24 cellular contexts compared by ENCODE assay signal in the genomic region with DNA sequence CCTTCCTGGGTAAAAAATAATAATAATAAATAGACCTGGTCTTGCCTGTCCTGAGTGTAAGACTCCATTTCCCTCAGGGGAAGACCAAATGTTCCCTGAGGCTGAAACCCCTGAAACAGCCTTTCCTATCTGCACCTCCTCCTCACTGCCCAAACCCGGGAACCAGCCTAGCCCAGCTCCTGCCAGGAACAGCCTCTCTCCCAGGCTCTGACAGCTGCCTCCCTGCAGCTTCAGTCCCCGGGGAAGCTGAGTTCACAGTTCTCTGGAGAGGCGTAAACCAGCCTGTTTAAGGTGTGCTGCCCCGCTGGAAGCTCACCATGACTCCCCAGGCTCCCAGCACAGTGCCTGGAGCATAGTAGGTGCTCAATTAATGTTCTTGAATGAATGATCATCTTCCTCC. TPM values are rescaled to one million over a fixed set of nuclear protein-coding genes. Genes with fewer than 3 reads are reported as not detected.
DNase-seq lines count a peak whose midpoint lies in the region; ATAC-seq, FAIRE-seq and TF ChIP-seq lines count a peak whose summit lies in the region.
"Had no signal": no experiment of that assay in that cellular context is flagged by ENCODE, and none has a peak within 500 bp of the region (broad histone marks: within the 10 kb centered on the region; RNA-seq: fewer than 3 reads in every experiment).

No MANE protein-coding gene starts in this region.

- CTCF ChIA-PET in activated CD8-positive, alpha-beta T cell treated with anti-CD3 and anti-CD28 coated beads, Interleukin-2, amount 10 ng/mL, durations not matched to agents 7 days and 5 days (lab: Charles Lee) = interaction anchor here (2.2 kb wide), 1 partner anchor 14 kb away, joined by 6 read pairs; no protein-coding TSS in a partner anchor
- CTCF ChIA-PET in activated CD8-positive, alpha-beta T cell treated with anti-CD3 and anti-CD28 coated beads for 36 hours (lab: Charles Lee) = interaction anchor here (0.7 to 1.6 kb wide), 2 partner anchors 9 to 14 kb away, joined by 3 to 6 read pairs; no protein-coding TSS in a partner anchor
- CTCF ChIA-PET in CD4-positive, alpha-beta memory T cell (lab: Charles Lee; ENCODE audit: partially characterized antibody) = interaction anchor here (1.8 kb wide), 1 partner anchor 61 kb away, joined by 6 read pairs; a partner anchor contains a TSS

- POLR2A ChIA-PET in activated CD8-positive, alpha-beta T cell treated with anti-CD3 and anti-CD28 coated beads, Interleukin-2, amount 10 ng/mL, durations not matched to agents 7 days and 5 days (lab: Charles Lee) = interaction anchor here (1.6 kb wide), 1 partner anchor 10 kb away, joined by 5 read pairs; no protein-coding TSS in a partner anchor
- POLR2A ChIA-PET in activated CD8-positive, alpha-beta T cell treated with anti-CD3 and anti-CD28 coated beads for 36 hours (lab: Charles Lee) = interaction anchor here (1.5 to 5.9 kb wide), 2 partner anchors 9 to 14 kb away, joined by 6 to 43 read pairs; no protein-coding TSS in a partner anchor
- POLR2A ChIA-PET in CD4-positive, alpha-beta memory T cell (lab: Charles Lee; ENCODE audit: partially characterized antibody) = no interaction called here

- no peaks in the 10 kb centered on the region for H3K9me3 Mint-ChIP-seq in activated CD8-positive, alpha-beta T cell treated with anti-CD3 and anti-CD28 coated beads, Interleukin-2, amount 10 ng/mL, durations not matched to agents 7 days and 5 days (ENCODE audit: insufficient read depth)
- H3K9me3 Mint-ChIP-seq in activated CD8-positive, alpha-beta T cell treated with anti-CD3 and anti-CD28 coated beads for 36 hours = no peaks in the 10 kb centered on the region
- H3K9me3 Mint-ChIP-seq in CD4-positive, alpha-beta memory T cell = no peaks in the 10 kb centered on the region
- H3K9me3 Mint-ChIP-seq: IgD-negative memory B cell had no signal

- H3K4me3 Mint-ChIP-seq in activated CD8-positive, alpha-beta T cell treated with anti-CD3 and anti-CD28 coated beads, Interleukin-2, amount 10 ng/mL, durations not matched to agents 7 days and 5 days = no peak overlapping the region
- no peak overlapping the region for H3K4me3 Mint-ChIP-seq in activated CD8-positive, alpha-beta T cell treated with anti-CD3 and anti-CD28 coated beads for 36 hours
- H3K4me3 Mint-ChIP-seq in CD4-positive, alpha-beta memory T cell = peak overlapping the region in 1 of 8 donors; percentile 15
- H3K4me3 Mint-ChIP-seq: IgD-negative memory B cell had no signal

- H3K27me3 ChIP-seq in CD4-positive, alpha-beta memory T cell (ENCODE audit: insufficient read depth, low read length) = no peaks in the 10 kb centered on the region
- H3K27me3 ChIP-seq in thymus (ENCODE audit: control insufficient read depth, insufficient read depth) (no peaks in the 10 kb centered on the region), thyroid gland (no peaks in the 10 kb centered on the region), pancreas (peaks cover 0 to 3% (median 0%) of the 10 kb centered on the region in 4 donors)

- no peak for ATAC-seq in activated CD8-positive, alpha-beta T cell treated with anti-CD3 and anti-CD28 coated beads, Interleukin-2, amount 10 ng/mL, durations not matched to agents 7 days and 5 days
- no peak for ATAC-seq in activated CD8-positive, alpha-beta T cell treated with anti-CD3 and anti-CD28 coated beads for 36 hours
- no peak for ATAC-seq in pancreas
- ATAC-seq: PC-3 had no signal

- H3K4me3 ChIP-seq in CD4-positive, alpha-beta memory T cell (ENCODE audit: low read length in 2 of 2) = no peak overlapping the region
- H3K4me3 ChIP-seq in thymus (ENCODE audit: low read length) (no peak overlapping the region), thyroid gland (replicated peaks in 1 of 3) (no peak overlapping the region), pancreas (no peak overlapping the region)
- H3K4me3 ChIP-seq: GM23248 had no signal

- peaks cover 60% of the 10 kb centered on the region for H3K4me1 ChIP-seq in CD4-positive, alpha-beta memory T cell (ENCODE audit: insufficient read depth, low read length)
- peaks cover 55% of the 10 kb centered on the region for H3K4me1 ChIP-seq in thymus (ENCODE audit: control insufficient read depth, insufficient read depth, low read length)
- H3K4me1 ChIP-seq in thyroid gland = no peaks in the 10 kb centered on the region
- H3K4me1 ChIP-seq in pancreas = no peaks in the 10 kb centered on the region

- 95% methylated on average over 4 of the region's 4 CpGs for WGBS in thymus
- WGBS in thyroid gland, 2 donors = 61 to 68% methylated on average over 4 of the region's 4 CpGs
- WGBS in pancreas, 2 donors = 54 to 70% methylated on average over 4 of the region's 4 CpGs

- H3K27ac ChIP-seq in CD4-positive, alpha-beta memory T cell (ENCODE audit: low read depth, low read length) = no peak overlapping the region
- H3K27ac ChIP-seq in thymus (ENCODE audit: low read depth) = peak overlapping the region; percentile 25
- no peak overlapping the region for H3K27ac ChIP-seq in thyroid gland
- no peak overlapping the region for H3K27ac ChIP-seq in pancreas
- H3K27ac ChIP-seq: GM23248, KMS-11 had no signal

- no peak for TF ChIP-seq POLR2A in thyroid gland (IDR thresholded peaks at IDR 0.05)

- TF ChIP-seq CTCF in activated CD8-positive, alpha-beta T cell treated with anti-CD3 and anti-CD28 coated beads for 36 hours (IDR thresholded peaks at IDR 0.05) = no peak
- TF ChIP-seq CTCF in thyroid gland (IDR thresholded peaks at IDR 0.05) (no peak), pancreas (IDR thresholded peaks at IDR 0.05) (no peak)

- peak overlapping the region; percentile 49 for H3K27ac Mint-ChIP-seq in activated CD8-positive, alpha-beta T cell treated with anti-CD3 and anti-CD28 coated beads, Interleukin-2, amount 10 ng/mL, durations not matched to agents 7 days and 5 days
- no peak overlapping the region for H3K27ac Mint-ChIP-seq in activated CD8-positive, alpha-beta T cell treated with anti-CD3 and anti-CD28 coated beads for 36 hours
- H3K27ac Mint-ChIP-seq in CD4-positive, alpha-beta memory T cell = peak overlapping the region in 5 of 7 donors; percentile 36 to 83 (median 57)
- H3K27ac Mint-ChIP-seq: IgD-negative memory B cell had no signal

- no peaks in the 10 kb centered on the region for H3K36me3 ChIP-seq in CD4-positive, alpha-beta memory T cell (ENCODE audit: insufficient read depth, low read length)
- H3K36me3 ChIP-seq in thymus (ENCODE audit: control insufficient read depth, insufficient read depth) = no peaks in the 10 kb centered on the region
- H3K36me3 ChIP-seq in thyroid gland = no peaks in the 10 kb centered on the region
- H3K36me3 ChIP-seq in pancreas = no peaks in the 10 kb centered on the region

- DNase-seq in activated CD8-positive, alpha-beta T cell treated with anti-CD3 and anti-CD28 coated beads, Interleukin-2, amount 10 ng/mL, durations not matched to agents 7 days and 5 days = no peak
- DNase-seq in activated CD8-positive, alpha-beta T cell treated with anti-CD3 and anti-CD28 coated beads for 36 hours = no peak
- no peak for DNase-seq in CD4-positive, alpha-beta memory T cell
- DNase-seq in NCI-H2171 (lab: John Stamatoyannopoulos, UW) (peak; percentile 38), thyroid gland (no peak), pancreas (no peak)
- DNase-seq: C1 segment of cervical spinal cord; Calu3; GM23248; H7; NCI-H1092; NCI-H1436 treated with DMSO at 0.1 percent for 48 hours; NCI-H187 treated with DMSO at 0.1 percent for 48 hours; NCI-H446; NCI-H524 treated with DMSO at 0.1 percent for 48 hours; NCI-H82; NK-92 treated with Interleukin-12 subunit alpha and Interleukin-12 subunit beta, amount 100 ng/mL, for 24 hours; PC-3; SK-N-SH; SW 1271 had no signal

- H3K27me3 Mint-ChIP-seq in activated CD8-positive, alpha-beta T cell treated with anti-CD3 and anti-CD28 coated beads, Interleukin-2, amount 10 ng/mL, durations not matched to agents 7 days and 5 days (ENCODE audit: low read depth) = no peaks in the 10 kb centered on the region
- H3K27me3 Mint-ChIP-seq in activated CD8-positive, alpha-beta T cell treated with anti-CD3 and anti-CD28 coated beads for 36 hours = no peaks in the 10 kb centered on the region
- no peaks in the 10 kb centered on the region for H3K27me3 Mint-ChIP-seq in CD4-positive, alpha-beta memory T cell
- H3K27me3 Mint-ChIP-seq: IgD-negative memory B cell had no signal

- H3K36me3 Mint-ChIP-seq in activated CD8-positive, alpha-beta T cell treated with anti-CD3 and anti-CD28 coated beads, Interleukin-2, amount 10 ng/mL, durations not matched to agents 7 days and 5 days (ENCODE audit: low read depth) = peaks cover 14% of the 10 kb centered on the region
- peaks cover 2% of the 10 kb centered on the region for H3K36me3 Mint-ChIP-seq in activated CD8-positive, alpha-beta T cell treated with anti-CD3 and anti-CD28 coated beads for 36 hours (ENCODE audit: low read depth)
- no peaks in the 10 kb centered on the region for H3K36me3 Mint-ChIP-seq in CD4-positive, alpha-beta memory T cell
- H3K36me3 Mint-ChIP-seq: IgD-negative memory B cell had no signal

- no peaks in the 10 kb centered on the region for H3K9me3 ChIP-seq in CD4-positive, alpha-beta memory T cell (ENCODE audit: control insufficient read depth in 1 of 2, low read length in 2 of 2)
- H3K9me3 ChIP-seq in thymus (ENCODE audit: control insufficient read depth) = no peaks in the 10 kb centered on the region
- H3K9me3 ChIP-seq in thyroid gland = no peaks in the 10 kb centered on the region
- H3K9me3 ChIP-seq in pancreas = no peaks in the 10 kb centered on the region
- H3K9me3 ChIP-seq: SK-N-SH had no signal

- H3K4me1 Mint-ChIP-seq in activated CD8-positive, alpha-beta T cell treated with anti-CD3 and anti-CD28 coated beads, Interleukin-2, amount 10 ng/mL, durations not matched to agents 7 days and 5 days (ENCODE audit: low read depth) = peaks cover 60% of the 10 kb centered on the region
- H3K4me1 Mint-ChIP-seq in activated CD8-positive, alpha-beta T cell treated with anti-CD3 and anti-CD28 coated beads for 36 hours (ENCODE audit: low read depth) = peaks cover 47% of the 10 kb centered on the region
- peaks cover 24 to 62% (median 45%) of the 10 kb centered on the region in 4 donors for H3K4me1 Mint-ChIP-seq in CD4-positive, alpha-beta memory T cell

- FAIRE-seq in pancreas (lab: Jason Lieb, UNC) = no peak
- FAIRE-seq: A204.1 had no signal

- intact Hi-C loops in activated CD8-positive, alpha-beta T cell treated with anti-CD3 and anti-CD28 coated beads for 36 hours (cut with micrococcal nuclease) = no loop called here
- intact Hi-C loops in CD4-positive, alpha-beta memory T cell (cut with micrococcal nuclease) = no loop called here
- intact Hi-C loops in thyroid gland (cut with DNase I) = no loop called here
- intact Hi-C loops in pancreas (cut with DNase I) = no loop called here

RNA-seq across cellular contexts. Expression of a gene that starts 7.3 kb away (rescaled TPM):
- 100 to 1,000 TPM; 126 to 132 TPM for total RNA-seq in activated CD8-positive, alpha-beta T cell treated with anti-CD3 and anti-CD28 coated beads, Interleukin-2, amount 10 ng/mL, durations not matched to agents 7 days and 5 days
- total RNA-seq in activated CD8-positive, alpha-beta T cell treated with anti-CD3 and anti-CD28 coated beads for 36 hours = 100 to 1,000 TPM; 180 to 182 TPM
- total RNA-seq in CD4-positive, alpha-beta memory T cell = under 1 TPM; 0.17 TPM
- polyA plus RNA-seq in CD4-positive, alpha-beta memory T cell = under 1 TPM; 0.19 to 0.26 TPM
- 1.4 TPM for polyA plus RNA-seq in thymus
- total RNA-seq in thyroid gland = 1 to 10 TPM in 2 of 4 donors, under 1 TPM in 2; 0.33 to 1.8 (median 0.99) TPM
- total RNA-seq in pancreas = 1 to 10 TPM in 4 of 6 donors, under 1 TPM in 2; 0.12 to 1.8 (median 1.4) TPM
- under 1 TPM; 0.30 to 0.35 TPM for polyA plus RNA-seq in pancreas

RNA-seq across cellular contexts. Expression of a gene that starts 11.3 kb away (rescaled TPM):
- 100 to 1,000 TPM; 226 to 230 TPM for total RNA-seq in activated CD8-positive, alpha-beta T cell treated with anti-CD3 and anti-CD28 coated beads, Interleukin-2, amount 10 ng/mL, durations not matched to agents 7 days and 5 days
- 10 to 100 TPM; 87.7 to 91.8 TPM for total RNA-seq in activated CD8-positive, alpha-beta T cell treated with anti-CD3 and anti-CD28 coated beads for 36 hours
- 100 to 1,000 TPM; 274 to 302 TPM for total RNA-seq in CD4-positive, alpha-beta memory T cell
- polyA plus RNA-seq in CD4-positive, alpha-beta memory T cell = 10 to 100 TPM; 12.0 to 67.5 TPM
- polyA plus RNA-seq in thymus (115 TPM), pancreas (100 to 1,000 TPM; 189 to 255 TPM)
- total RNA-seq in thyroid gland (100 to 1,000 TPM in 3 of 4 donors, 10 to 100 TPM in 1; 81.2 to 145 (median 113) TPM), pancreas (10 to 100 TPM; 16.3 to 72.0 (median 23.9) TPM)

RNA-seq across cellular contexts. Expression of a gene that starts 15.4 kb away (rescaled TPM):
- 100 to 1,000 TPM; 140 to 141 TPM for total RNA-seq in activated CD8-positive, alpha-beta T cell treated with anti-CD3 and anti-CD28 coated beads, Interleukin-2, amount 10 ng/mL, durations not matched to agents 7 days and 5 days
- 100 to 1,000 TPM; 236 to 240 TPM for total RNA-seq in activated CD8-positive, alpha-beta T cell treated with anti-CD3 and anti-CD28 coated beads for 36 hours
- total RNA-seq in CD4-positive, alpha-beta memory T cell = 100 to 1,000 TPM; 171 to 175 TPM
- 100 to 1,000 TPM; 569 to 624 TPM for polyA plus RNA-seq in CD4-positive, alpha-beta memory T cell
- polyA plus RNA-seq in thymus (122 TPM), pancreas (10 to 100 TPM; 82.7 to 88.2 TPM)
- total RNA-seq in thyroid gland (100 to 1,000 TPM in 3 of 4 donors, 10 to 100 TPM in 1; 88.9 to 182 (median 118) TPM), pancreas (10 to 100 TPM; 38.8 to 85.4 (median 61.6) TPM)

Comparison
In these comparisons a context has a peak if more than half of its experiments do, and no peak if none do; other contexts are left out.
1. RNA of a gene that starts 7.3 kb away (total RNA-seq): 180 to 182 TPM in activated CD8-positive, alpha-beta T cell treated with anti-CD3 and anti-CD28 coated beads for 36 hours and 126 to 132 TPM in activated CD8-positive, alpha-beta T cell treated with anti-CD3 and anti-CD28 coated beads, Interleukin-2, amount 10 ng/mL, durations not matched to agents 7 days and 5 days; 0.12 to 1.8 TPM in pancreas, 0.33 to 1.8 TPM in thyroid gland and 0.17 TPM in CD4-positive, alpha-beta memory T cell; every median in the first group is over 10 times any median in the second.